In the genomic region with DNA sequence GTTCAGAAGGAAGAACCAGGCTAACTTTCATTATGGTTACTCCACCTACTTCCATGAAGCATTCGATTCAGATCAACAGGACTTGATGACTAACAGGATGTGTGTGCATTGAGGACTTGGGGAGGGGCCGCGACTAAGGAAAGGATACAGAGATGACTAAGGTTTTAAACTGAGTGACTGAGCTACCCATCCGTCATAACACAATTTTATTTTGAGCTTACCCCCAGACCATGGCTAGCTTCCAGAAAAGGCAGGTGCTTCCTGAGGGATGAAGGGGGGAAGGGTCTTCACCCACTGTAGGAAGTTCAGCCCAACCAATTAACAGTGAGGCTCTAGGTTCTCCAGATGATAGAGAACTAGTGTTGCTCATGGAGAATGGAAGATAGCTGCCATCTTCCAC, we compare ENCODE assay signal across 8 cellular contexts. TPM values are rescaled to one million over a fixed set of nuclear protein-coding genes. Genes with fewer than 3 reads are reported as not detected.
DNase-seq lines count a peak whose midpoint lies in the region; ATAC-seq, FAIRE-seq and TF ChIP-seq lines count a peak whose summit lies in the region.

No MANE protein-coding gene starts in this region.

- H3K36me3 ChIP-seq in BJ (ENCODE audit: control insufficient read depth, insufficient read depth, low read length) (no peaks in the 10 kb centered on the region), osteoblast (ENCODE audit: insufficient read depth, low read length) (no peaks in the 10 kb centered on the region)

- CTCF ChIA-PET in BJ (lab: Yijun Ruan, JAX), result interaction anchor here (1.3 to 1.4 kb wide), 2 partner anchors 9 to 280 kb away, joined by 3 to 5 read pairs; no protein-coding TSS in a partner anchor
- CTCF ChIA-PET in activated naive CD4-positive, alpha-beta T cell treated with anti-CD3 and anti-CD28 coated beads for 36 hours (lab: Charles Lee), result interaction anchor here (0.6 to 1.8 kb wide), 5 partner anchors 172 to 280 kb away, joined by 3 to 7 read pairs (median 4); no protein-coding TSS in a partner anchor

- H3K27ac ChIP-seq in osteoblast (ENCODE audit: low read depth, low read length), result no peak overlapping the region

- peak overlapping the region; percentile 70 for H2AFZ ChIP-seq in osteoblast (ENCODE audit: low read length)

- TF ChIP-seq CTCF in BJ (IDR thresholded peaks at IDR 0.05; ENCODE audit: insufficient read depth, low read depth, low read length), result no peak
- no peak for TF ChIP-seq CTCF in osteoblast (IDR thresholded peaks at IDR 0.05; ENCODE audit: extremely low read depth, low read depth, low read length)

- peak; percentile 9 for DNase-seq in BJ (ENCODE audit: low read depth)
- DNase-seq in RPMI7951 (ENCODE audit: low read depth), result peak; percentile 29
- peak; percentile 88 for DNase-seq in activated naive CD4-positive, alpha-beta T cell treated with anti-CD3 and anti-CD28 coated beads for 36 hours
- peak; percentile 96 for DNase-seq in osteoblast (ENCODE audit: insufficient read length, low spot score, missing footprints)
- no peak for DNase-seq in NCI-H2029 treated with DMSO at 0.1 percent for 48 hours (lab: John Stamatoyannopoulos, UW)
- no peak for DNase-seq in GM19239 (ENCODE audit: insufficient read length, low spot score)

- peak overlapping the region; percentile 59 for H3K4me2 ChIP-seq in osteoblast (ENCODE audit: insufficient read depth, low read length)

- peaks cover 1% of the 10 kb centered on the region for H3K36me3 Mint-ChIP-seq in activated naive CD4-positive, alpha-beta T cell treated with anti-CD3 and anti-CD28 coated beads for 36 hours (ENCODE audit: low read depth)

- H3K27me3 ChIP-seq in BJ (ENCODE audit: control insufficient read depth, insufficient read depth, low read length) (no peaks in the 10 kb centered on the region), osteoblast (ENCODE audit: insufficient read depth, low read length) (no peaks in the 10 kb centered on the region)

- POLR2A ChIA-PET in BJ (lab: Charles Lee), result no interaction called here

- H3K79me2 ChIP-seq in osteoblast (ENCODE audit: insufficient read depth, low read length), result peaks cover 8% of the 10 kb centered on the region

- peaks cover 5% of the 10 kb centered on the region for H3K4me1 ChIP-seq in osteoblast (ENCODE audit: insufficient read depth, low read length)

- peaks cover 30% of the 10 kb centered on the region for H3K4me1 Mint-ChIP-seq in activated naive CD4-positive, alpha-beta T cell treated with anti-CD3 and anti-CD28 coated beads for 36 hours (ENCODE audit: low read depth)

- H4K20me1 ChIP-seq in osteoblast (ENCODE audit: insufficient read depth, low read length), result no peaks in the 10 kb centered on the region

- H3K9me3 Mint-ChIP-seq in activated naive CD4-positive, alpha-beta T cell treated with anti-CD3 and anti-CD28 coated beads for 36 hours, result no peaks in the 10 kb centered on the region

- FAIRE-seq in GM19239 (lab: Jason Lieb, UNC), result no peak

- ATAC-seq in HG02759 (IDR thresholded peaks at IDR 0.05; ENCODE audit: unreplicated experiment) (no peak), HG02970 (IDR thresholded peaks at IDR 0.05; ENCODE audit: low FRiP score, unreplicated experiment) (no peak)

- H3K9me3 ChIP-seq in osteoblast (ENCODE audit: low read depth, low read length), result no peaks in the 10 kb centered on the region

- peak overlapping the region; percentile 48 for H3K27ac Mint-ChIP-seq in activated naive CD4-positive, alpha-beta T cell treated with anti-CD3 and anti-CD28 coated beads for 36 hours

- no peak overlapping the region for H3K4me3 ChIP-seq in BJ (ENCODE audit: low read depth, low read length)
- peak overlapping the region; percentile 28 for H3K4me3 ChIP-seq in osteoblast (ENCODE audit: insufficient read depth, low read length)

- intact Hi-C loops in activated naive CD4-positive, alpha-beta T cell treated with anti-CD3 and anti-CD28 coated beads for 36 hours (cut with micrococcal nuclease), result loop anchor here (1.0 to 10.0 kb wide), 13 partner anchors 48 to 1538 kb away; a partner anchor contains a TSS

- peak overlapping the region; percentile 34 for H3K4me3 Mint-ChIP-seq in activated naive CD4-positive, alpha-beta T cell treated with anti-CD3 and anti-CD28 coated beads for 36 hours

- H3K27me3 Mint-ChIP-seq in activated naive CD4-positive, alpha-beta T cell treated with anti-CD3 and anti-CD28 coated beads for 36 hours (ENCODE audit: low read depth), result peaks cover 4% of the 10 kb centered on the region

RNA-seq across cellular contexts. Expression of a gene that starts 2.6 kb away (rescaled TPM):
- polyA plus RNA-seq in BJ (2011; rRNA removed), result 0.87 and 1.6 TPM in 2 replicates
- polyA minus RNA-seq in BJ (2011; rRNA and poly(A)+ RNA removed), result 2.8 and 4.3 TPM in 2 replicates
- under 0.01 and 1.6 TPM in 2 replicates for total RNA-seq in RPMI7951 (2014; rRNA removed; shearing (Covaris generic))
- 10 to 100 TPM; 10.1 to 12.7 TPM for total RNA-seq in activated naive CD4-positive, alpha-beta T cell treated with anti-CD3 and anti-CD28 coated beads for 36 hours
- 8.3 and 8.8 TPM in 2 replicates for total RNA-seq in osteoblast

Comparison
In these comparisons a context has a peak if more than half of its experiments do, and no peak if none do; other contexts are left out.
1. DNase-seq: peak in BJ (single experiment), RPMI7951 (single experiment), activated naive CD4-positive, alpha-beta T cell treated with anti-CD3 and anti-CD28 coated beads for 36 hours (single experiment) and osteoblast (single experiment); none in NCI-H2029 treated with DMSO at 0.1 percent for 48 hours (single experiment) and GM19239 (single experiment).